ENCODE assay signal across 1 cellular context in the genomic region with DNA sequence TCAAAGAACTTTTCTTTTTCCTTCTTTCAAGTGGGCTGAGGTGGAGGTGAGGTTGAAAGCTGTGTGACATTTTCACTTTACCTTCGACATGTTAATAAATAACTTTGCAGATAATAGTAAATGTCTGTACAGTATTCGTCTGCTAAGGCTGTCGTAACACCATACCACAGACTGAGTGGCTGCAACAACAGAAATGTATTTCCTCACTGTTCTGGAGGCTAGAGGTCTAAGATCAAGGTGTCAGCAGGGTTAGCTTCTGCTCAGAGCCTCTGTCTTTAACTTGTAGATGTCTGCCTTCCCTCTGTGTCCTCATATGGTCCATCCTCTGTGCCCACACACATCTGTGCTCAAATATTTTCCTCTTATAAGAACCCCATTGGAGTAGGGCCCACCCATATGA.
TF ChIP-seq lines count a peak whose summit lies in the region.

No MANE protein-coding gene starts in this region.

TF ChIP-seq in HepG2, 621 proteins besides CTCF, POLR2A, EP300 and RAD21 (continued from another document and continues in another):
- peak; percentile 98 for TF ChIP-seq GATAD2A (CRISPR knock-in tag; IDR thresholded peaks at IDR 0.05)
- peak; percentile 89 for TF ChIP-seq SAP130 (CRISPR knock-in tag; IDR thresholded peaks at IDR 0.05; ENCODE audit: low read depth)
- peak; percentile 85 for TF ChIP-seq DPF2 (CRISPR knock-in tag; IDR thresholded peaks at IDR 0.05; ENCODE audit: borderline replicate concordance, low read depth)
- TF ChIP-seq ELF4 (CRISPR knock-in tag; IDR thresholded peaks at IDR 0.05; ENCODE audit: borderline replicate concordance): peak; percentile 55; the same call in 1 of the 2 replicates
- TF ChIP-seq ZNF747 (CRISPR knock-in tag; IDR thresholded peaks at IDR 0.05; ENCODE audit: borderline replicate concordance): peak; percentile 47; the same call in 1 of the 2 replicates
- TF ChIP-seq YEATS2 (CRISPR knock-in tag; IDR thresholded peaks at IDR 0.05; ENCODE audit: borderline replicate concordance): peak; percentile 41; the same call in 1 of the 2 replicates
- no peak for TF ChIP-seq ZNF256 (CRISPR knock-in tag; conservative IDR thresholded peaks at IDR 0.05)
- TF ChIP-seq NRL (CRISPR knock-in tag; IDR thresholded peaks at IDR 0.05; ENCODE audit: borderline replicate concordance): no peak
- peak; percentile 68; the same call in 1 of the 2 replicates for TF ChIP-seq ZKSCAN5 (CRISPR knock-in tag; IDR thresholded peaks at IDR 0.05)
- TF ChIP-seq ZNF260 (CRISPR knock-in tag; IDR thresholded peaks at IDR 0.05; ENCODE audit: borderline replicate concordance, low read depth): no peak
- peak; percentile 5; the same call in 1 of the 2 replicates for TF ChIP-seq ATF7 (IDR thresholded peaks at IDR 0.05)
- no peak for TF ChIP-seq ATF7 (CRISPR knock-in tag; IDR thresholded peaks at IDR 0.05)
- TF ChIP-seq CEBPG (CRISPR knock-in tag; IDR thresholded peaks at IDR 0.05): peak; percentile 99
- TF ChIP-seq ZNF281 (CRISPR knock-in tag; IDR thresholded peaks at IDR 0.05; ENCODE audit: borderline replicate concordance): peak; percentile 47; the same call in 1 of the 2 replicates
- no peak for TF ChIP-seq SRSF1 (optimal IDR thresholded peaks at IDR 0.05; ENCODE audit: low read depth, low read length)
- peak in 1 of 2 experiments; percentile 85; a peak in 2 of 4 replicates for TF ChIP-seq KLF16 (CRISPR knock-in tag; IDR thresholded peaks at IDR 0.05)
- peak; percentile 96 for TF ChIP-seq THRA (CRISPR knock-in tag; IDR thresholded peaks at IDR 0.05; ENCODE audit: borderline replicate concordance)
- no peak for TF ChIP-seq NCOA5 (CRISPR knock-in tag; IDR thresholded peaks at IDR 0.05)
- TF ChIP-seq ARID3A (IDR thresholded peaks at IDR 0.05; ENCODE audit: low read depth, low read length): peak; percentile 93
- TF ChIP-seq PRDM10 (CRISPR knock-in tag; IDR thresholded peaks at IDR 0.05; ENCODE audit: low read depth): 0 out of 2 replicates have a peak, but pooled peaks have one; percentile 59
- TF ChIP-seq ARID2 (CRISPR knock-in tag; IDR thresholded peaks at IDR 0.05; ENCODE audit: borderline replicate concordance): 0 out of 2 replicates have a peak, but pooled peaks have one; percentile 20
- TF ChIP-seq ELF3 (CRISPR knock-in tag; IDR thresholded peaks at IDR 0.05): peak; percentile 92
- TF ChIP-seq ZNF414 (CRISPR knock-in tag; IDR thresholded peaks at IDR 0.05): no peak; the same call in 1 of the 2 replicates
- TF ChIP-seq SOX6 (IDR thresholded peaks at IDR 0.05): no peak
- TF ChIP-seq SOX6 (CRISPR knock-in tag; IDR thresholded peaks at IDR 0.05): peak; percentile 97
- 0 out of 2 replicates have a peak, but pooled peaks have one; percentile 65 for TF ChIP-seq KLF6 (CRISPR knock-in tag; IDR thresholded peaks at IDR 0.05)
- TF ChIP-seq ZNF3 (CRISPR knock-in tag; IDR thresholded peaks at IDR 0.05): peak; percentile 56; the same call in 1 of the 2 replicates
- TF ChIP-seq ZNF331 (CRISPR knock-in tag; IDR thresholded peaks at IDR 0.05): peak; percentile 95
- peak; percentile 67 for TF ChIP-seq MIER2 (CRISPR knock-in tag; IDR thresholded peaks at IDR 0.05)
- peak; percentile 48; the same call in 1 of the 2 replicates for TF ChIP-seq KDM6A (CRISPR knock-in tag; IDR thresholded peaks at IDR 0.05; ENCODE audit: low read depth)
- TF ChIP-seq HNF4G (IDR thresholded peaks at IDR 0.05; ENCODE audit: borderline replicate concordance, low read depth, low read length): peak; percentile 80
- no peak for TF ChIP-seq HNF4G (CRISPR knock-in tag; IDR thresholded peaks at IDR 0.05; ENCODE audit: borderline replicate concordance, low read depth)
- no peak; the same call in 1 of the 2 replicates for TF ChIP-seq SPEN (CRISPR knock-in tag; IDR thresholded peaks at IDR 0.05; ENCODE audit: low read depth)
- TF ChIP-seq ETV5 (CRISPR knock-in tag; IDR thresholded peaks at IDR 0.05; ENCODE audit: borderline replicate concordance): peak; percentile 54; the same call in 1 of the 2 replicates
- peak; percentile 81; the same call in 1 of the 2 replicates for TF ChIP-seq TRIM24 (CRISPR knock-in tag; IDR thresholded peaks at IDR 0.05)
- no peak for TF ChIP-seq RELA (CRISPR knock-in tag; IDR thresholded peaks at IDR 0.05)
- peak; percentile 67; the same call in 1 of the 2 replicates for TF ChIP-seq NFIC (IDR thresholded peaks at IDR 0.05; ENCODE audit: low read length)
- peak; percentile 87 for TF ChIP-seq RBAK (CRISPR knock-in tag; IDR thresholded peaks at IDR 0.05)
- TF ChIP-seq, protein P1, sequence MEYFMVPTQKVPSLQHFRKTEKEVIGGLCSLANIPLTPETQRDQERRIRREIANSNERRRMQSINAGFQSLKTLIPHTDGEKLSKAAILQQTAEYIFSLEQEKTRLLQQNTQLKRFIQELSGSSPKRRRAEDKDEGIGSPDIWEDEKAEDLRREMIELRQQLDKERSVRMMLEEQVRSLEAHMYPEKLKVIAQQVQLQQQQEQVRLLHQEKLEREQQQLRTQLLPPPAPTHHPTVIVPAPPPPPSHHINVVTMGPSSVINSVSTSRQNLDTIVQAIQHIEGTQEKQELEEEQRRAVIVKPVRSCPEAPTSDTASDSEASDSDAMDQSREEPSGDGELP (IDR thresholded peaks at IDR 0.05; ENCODE audit: borderline replicate concordance, low read depth): peak; percentile 25; the same call in 1 of the 2 replicates
- TF ChIP-seq ZBTB8A (CRISPR knock-in tag; IDR thresholded peaks at IDR 0.05; ENCODE audit: borderline replicate concordance, low read depth): no peak
- TF ChIP-seq ZMYM2 (CRISPR knock-in tag; IDR thresholded peaks at IDR 0.05): peak; percentile 82; the same call in 1 of the 2 replicates
- TF ChIP-seq U2AF2 (IDR thresholded peaks at IDR 0.05; ENCODE audit: low read depth, low read length): no peak
- no peak for TF ChIP-seq ZNF230 (CRISPR knock-in tag; IDR thresholded peaks at IDR 0.05)
- TF ChIP-seq BCL3 (CRISPR knock-in tag; IDR thresholded peaks at IDR 0.05): no peak
- no peak for TF ChIP-seq ZNF619 (CRISPR knock-in tag; IDR thresholded peaks at IDR 0.05)
